In the genomic region with DNA sequence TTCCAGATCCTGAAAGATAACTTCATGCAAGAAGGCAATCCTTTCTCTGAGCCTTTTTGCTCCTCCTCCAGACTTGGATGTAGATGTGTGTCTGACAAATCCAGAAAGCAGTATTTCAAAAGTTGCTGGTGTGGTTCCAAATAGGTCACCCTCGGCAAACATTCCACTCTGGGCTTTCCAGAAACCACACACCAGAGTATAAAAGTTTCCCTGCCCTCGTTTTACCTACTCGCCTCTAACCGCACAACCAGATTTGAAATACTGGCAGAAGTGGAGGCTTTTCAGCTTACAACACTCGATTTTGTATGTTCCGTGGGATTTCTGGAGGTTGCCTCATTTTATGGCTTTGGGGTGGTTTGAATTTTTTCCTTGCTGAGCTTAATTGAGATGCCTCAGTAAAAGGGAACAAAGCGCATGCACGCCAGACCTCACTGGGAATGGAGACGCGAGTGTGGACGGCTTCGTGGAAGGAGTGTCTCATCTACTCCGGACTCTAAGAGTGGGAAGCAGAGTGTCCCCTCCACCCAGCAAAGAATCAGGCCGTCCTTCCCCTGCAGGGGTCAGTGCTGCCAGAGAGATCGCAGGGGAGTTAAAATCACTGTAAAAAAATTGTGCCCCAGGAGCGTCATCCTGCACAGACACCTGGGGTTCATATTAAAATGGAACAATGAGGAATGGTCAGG, we compare ENCODE assay signal across 1 cellular context.
TF ChIP-seq lines count a peak whose summit lies in the region.

No MANE protein-coding gene starts in this region.

TF ChIP-seq in endothelial cell of umbilical vein, 7 proteins besides CTCF, POLR2A, EP300 and RAD21:
- TF ChIP-seq MYC (IDR thresholded peaks at IDR 0.05; ENCODE audit: low read depth, low read length) (no peak), GATA2 (IDR thresholded peaks at IDR 0.05; ENCODE audit: insufficient read depth, insufficient read length, low read depth, low read length) (no peak), EZH2 (IDR thresholded peaks at IDR 0.05; ENCODE audit: borderline replicate concordance, low read depth, low read length, severe bottlenecking) (no peak), POLR2AphosphoS5 (IDR thresholded peaks at IDR 0.05; ENCODE audit: insufficient read depth, low read depth, low read length) (no peak), JUN (IDR thresholded peaks at IDR 0.05; ENCODE audit: borderline replicate concordance, insufficient read depth, insufficient read length, low read depth) (no peak), FOS (IDR thresholded peaks at IDR 0.05; ENCODE audit: borderline replicate concordance, insufficient read depth, low read length) (no peak)
- TF ChIP-seq, protein P1, sequence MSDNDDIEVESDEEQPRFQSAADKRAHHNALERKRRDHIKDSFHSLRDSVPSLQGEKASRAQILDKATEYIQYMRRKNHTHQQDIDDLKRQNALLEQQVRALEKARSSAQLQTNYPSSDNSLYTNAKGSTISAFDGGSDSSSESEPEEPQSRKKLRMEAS (IDR thresholded peaks at IDR 0.05; ENCODE audit: insufficient read depth, insufficient read length) = no peak
